Comparison of ENCODE assay signal across 1 cellular context in the genomic region with DNA sequence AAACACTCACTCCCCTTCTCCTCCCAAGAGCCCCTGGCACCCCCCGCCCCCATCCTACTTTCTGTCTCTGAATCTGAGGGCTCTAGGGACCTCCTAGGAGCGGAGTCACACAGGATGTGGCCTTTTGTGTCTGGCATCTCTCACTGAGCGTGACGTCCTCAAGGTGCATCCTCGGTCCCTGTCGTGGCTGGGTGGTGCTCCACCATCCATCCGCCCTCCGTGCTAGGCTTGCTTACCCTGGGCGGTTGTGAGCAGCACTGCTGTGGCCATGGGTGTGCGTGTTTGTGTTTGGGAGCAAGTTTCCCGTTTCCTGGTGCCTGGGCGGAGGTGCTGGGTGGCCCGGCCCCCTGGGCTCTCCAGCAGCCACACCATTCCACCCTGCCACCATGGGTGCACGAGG.
TF ChIP-seq lines count a peak whose summit lies in the region.

No MANE protein-coding gene starts in this region.

TF ChIP-seq in HepG2, 621 proteins besides CTCF, POLR2A, EP300 and RAD21:
- TF ChIP-seq, protein P1, sequence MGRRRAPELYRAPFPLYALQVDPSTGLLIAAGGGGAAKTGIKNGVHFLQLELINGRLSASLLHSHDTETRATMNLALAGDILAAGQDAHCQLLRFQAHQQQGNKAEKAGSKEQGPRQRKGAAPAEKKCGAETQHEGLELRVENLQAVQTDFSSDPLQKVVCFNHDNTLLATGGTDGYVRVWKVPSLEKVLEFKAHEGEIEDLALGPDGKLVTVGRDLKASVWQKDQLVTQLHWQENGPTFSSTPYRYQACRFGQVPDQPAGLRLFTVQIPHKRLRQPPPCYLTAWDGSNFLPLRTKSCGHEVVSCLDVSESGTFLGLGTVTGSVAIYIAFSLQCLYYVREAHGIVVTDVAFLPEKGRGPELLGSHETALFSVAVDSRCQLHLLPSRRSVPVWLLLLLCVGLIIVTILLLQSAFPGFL (CRISPR knock-in tag; IDR thresholded peaks at IDR 0.05), result no peak
- TF ChIP-seq, protein P2, sequence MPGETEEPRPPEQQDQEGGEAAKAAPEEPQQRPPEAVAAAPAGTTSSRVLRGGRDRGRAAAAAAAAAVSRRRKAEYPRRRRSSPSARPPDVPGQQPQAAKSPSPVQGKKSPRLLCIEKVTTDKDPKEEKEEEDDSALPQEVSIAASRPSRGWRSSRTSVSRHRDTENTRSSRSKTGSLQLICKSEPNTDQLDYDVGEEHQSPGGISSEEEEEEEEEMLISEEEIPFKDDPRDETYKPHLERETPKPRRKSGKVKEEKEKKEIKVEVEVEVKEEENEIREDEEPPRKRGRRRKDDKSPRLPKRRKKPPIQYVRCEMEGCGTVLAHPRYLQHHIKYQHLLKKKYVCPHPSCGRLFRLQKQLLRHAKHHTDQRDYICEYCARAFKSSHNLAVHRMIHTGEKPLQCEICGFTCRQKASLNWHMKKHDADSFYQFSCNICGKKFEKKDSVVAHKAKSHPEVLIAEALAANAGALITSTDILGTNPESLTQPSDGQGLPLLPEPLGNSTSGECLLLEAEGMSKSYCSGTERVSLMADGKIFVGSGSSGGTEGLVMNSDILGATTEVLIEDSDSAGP (CRISPR knock-in tag; IDR thresholded peaks at IDR 0.05; ENCODE audit: borderline replicate concordance), result no peak
- TF ChIP-seq CENPT (CRISPR knock-in tag; IDR thresholded peaks at IDR 0.05; ENCODE audit: low read depth), result no peak
- TF ChIP-seq RBM22 (optimal IDR thresholded peaks at IDR 0.05; ENCODE audit: low read length), result peak; percentile 48
- TF ChIP-seq RNF2 (conservative IDR thresholded peaks at IDR 0.05; ENCODE audit: low read depth), result no peak
- TF ChIP-seq HOXA5 (CRISPR knock-in tag; IDR thresholded peaks at IDR 0.05), result no peak
- peak; percentile 46 for TF ChIP-seq AGO2 (optimal IDR thresholded peaks at IDR 0.05; ENCODE audit: low read depth, low read length)
